Comparison of ENCODE assay signal across 2 cellular contexts in genomic region chr20:41047279-41047974, GRCh38.
TF ChIP-seq lines count a peak whose summit lies in the region.

No MANE protein-coding gene starts in this region.

TF ChIP-seq in A549, 52 proteins besides CTCF, POLR2A, EP300 and RAD21 (continued from another document):
- TF ChIP-seq PHF8 (IDR thresholded peaks at IDR 0.05; ENCODE audit: borderline replicate concordance, low read depth) (no peak), ZFP36 (IDR thresholded peaks at IDR 0.05; ENCODE audit: borderline replicate concordance, partially characterized antibody) (no peak), HOXA7 (CRISPR knock-in tag; IDR thresholded peaks at IDR 0.05) (no peak), CBX8 (IDR thresholded peaks at IDR 0.05) (no peak), CEBPB (IDR thresholded peaks at IDR 0.05) (no peak)

TF ChIP-seq in HEK293, 187 proteins besides CTCF, POLR2A, EP300 and RAD21 (continued from another document):
- TF ChIP-seq PRDM10 (tag by site-specific recombination; IDR thresholded peaks at IDR 0.05) (peak; percentile 92), MZF1 (tag by site-specific recombination; IDR thresholded peaks at IDR 0.05; ENCODE audit: borderline replicate concordance) (no peak), ZNF311 (tag by site-specific recombination; IDR thresholded peaks at IDR 0.05; ENCODE audit: borderline replicate concordance) (no peak), ZNF560 (tag by site-specific recombination; IDR thresholded peaks at IDR 0.05; ENCODE audit: borderline replicate concordance) (no peak)
